Comparison of ENCODE assay signal across 2 cellular contexts in the genomic region with DNA sequence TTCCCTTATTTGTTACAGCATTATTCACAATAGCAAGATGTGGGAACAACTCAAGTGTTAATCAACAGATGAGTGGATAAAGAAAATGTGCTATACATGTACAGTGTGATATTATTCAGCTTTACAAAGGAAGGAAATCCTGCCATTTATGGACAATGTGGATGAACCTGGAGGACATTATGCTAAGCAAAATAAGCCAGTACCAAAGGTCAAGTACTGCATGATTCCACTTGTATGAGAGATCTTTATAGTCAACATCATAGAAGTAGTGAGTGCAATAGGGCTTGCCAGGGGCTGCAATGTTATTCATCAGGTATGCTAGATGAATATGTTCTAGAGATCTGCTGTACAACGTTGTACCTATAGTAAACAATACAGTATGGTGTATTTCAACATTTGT.
TF ChIP-seq lines count a peak whose summit lies in the region.

No MANE protein-coding gene starts in this region.

TF ChIP-seq in A549, 52 proteins besides CTCF, POLR2A, EP300 and RAD21 (continued from another document):
- no peak for TF ChIP-seq CBX8 (IDR thresholded peaks at IDR 0.05)

TF ChIP-seq in liver, 16 proteins besides CTCF, POLR2A, EP300 and RAD21 (continued from another document):
- TF ChIP-seq, protein P1, sequence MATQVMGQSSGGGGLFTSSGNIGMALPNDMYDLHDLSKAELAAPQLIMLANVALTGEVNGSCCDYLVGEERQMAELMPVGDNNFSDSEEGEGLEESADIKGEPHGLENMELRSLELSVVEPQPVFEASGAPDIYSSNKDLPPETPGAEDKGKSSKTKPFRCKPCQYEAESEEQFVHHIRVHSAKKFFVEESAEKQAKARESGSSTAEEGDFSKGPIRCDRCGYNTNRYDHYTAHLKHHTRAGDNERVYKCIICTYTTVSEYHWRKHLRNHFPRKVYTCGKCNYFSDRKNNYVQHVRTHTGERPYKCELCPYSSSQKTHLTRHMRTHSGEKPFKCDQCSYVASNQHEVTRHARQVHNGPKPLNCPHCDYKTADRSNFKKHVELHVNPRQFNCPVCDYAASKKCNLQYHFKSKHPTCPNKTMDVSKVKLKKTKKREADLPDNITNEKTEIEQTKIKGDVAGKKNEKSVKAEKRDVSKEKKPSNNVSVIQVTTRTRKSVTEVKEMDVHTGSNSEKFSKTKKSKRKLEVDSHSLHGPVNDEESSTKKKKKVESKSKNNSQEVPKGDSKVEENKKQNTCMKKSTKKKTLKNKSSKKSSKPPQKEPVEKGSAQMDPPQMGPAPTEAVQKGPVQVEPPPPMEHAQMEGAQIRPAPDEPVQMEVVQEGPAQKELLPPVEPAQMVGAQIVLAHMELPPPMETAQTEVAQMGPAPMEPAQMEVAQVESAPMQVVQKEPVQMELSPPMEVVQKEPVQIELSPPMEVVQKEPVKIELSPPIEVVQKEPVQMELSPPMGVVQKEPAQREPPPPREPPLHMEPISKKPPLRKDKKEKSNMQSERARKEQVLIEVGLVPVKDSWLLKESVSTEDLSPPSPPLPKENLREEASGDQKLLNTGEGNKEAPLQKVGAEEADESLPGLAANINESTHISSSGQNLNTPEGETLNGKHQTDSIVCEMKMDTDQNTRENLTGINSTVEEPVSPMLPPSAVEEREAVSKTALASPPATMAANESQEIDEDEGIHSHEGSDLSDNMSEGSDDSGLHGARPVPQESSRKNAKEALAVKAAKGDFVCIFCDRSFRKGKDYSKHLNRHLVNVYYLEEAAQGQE (IDR thresholded peaks at IDR 0.05), result no peak
- TF ChIP-seq HNF4A (conservative IDR thresholded peaks at IDR 0.05) (peak; percentile 63 to 65), HNF4G (IDR thresholded peaks at IDR 0.05) (peak; percentile 35), YY1 (IDR thresholded peaks at IDR 0.05) (peak; percentile 24)
